In the genomic region with DNA sequence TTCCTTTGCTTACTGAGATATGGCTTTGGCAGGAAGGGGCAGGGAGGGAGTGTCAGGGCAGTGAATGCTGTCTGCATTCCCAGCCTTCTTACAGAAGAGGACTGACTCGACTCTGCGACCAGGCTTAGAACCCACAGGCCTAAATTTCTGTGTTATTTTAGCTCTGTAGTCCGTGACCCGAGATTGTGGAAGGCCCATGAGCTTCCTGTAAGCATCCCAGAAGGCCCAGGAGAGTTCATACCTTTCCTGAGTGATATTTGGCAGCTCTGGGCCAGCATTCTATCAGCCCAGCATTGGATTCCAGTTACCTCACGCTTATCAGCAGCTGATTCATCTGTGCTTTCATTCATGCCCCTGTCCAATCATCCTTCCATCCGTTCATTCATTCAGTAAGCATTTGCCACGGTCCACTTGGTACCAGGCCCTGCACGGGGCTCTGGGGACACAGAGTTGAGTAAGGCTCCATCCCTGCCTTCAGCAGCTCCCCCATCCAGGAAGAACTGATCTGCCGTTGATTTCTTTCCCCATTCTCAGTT, we compare ENCODE assay signal across 9 cellular contexts. TPM values are rescaled to one million over a fixed set of nuclear protein-coding genes. Genes with fewer than 3 reads are reported as not detected.
DNase-seq lines count a peak whose midpoint lies in the region; ATAC-seq, FAIRE-seq and TF ChIP-seq lines count a peak whose summit lies in the region.
"Had no signal": no experiment of that assay in that cellular context is flagged by ENCODE, and none has a peak within 500 bp of the region (broad histone marks: within the 10 kb centered on the region; RNA-seq: fewer than 3 reads in every experiment).

No MANE protein-coding gene starts in this region.

- DNase-seq in GM12891 (ENCODE audit: insufficient read length, low spot score) (no peak), T1000 (lab: John Stamatoyannopoulos, UW) (peak; percentile 55), heart left ventricle (no peak), spleen (no peak), NCI-H2029 treated with DMSO at 0.1 percent for 48 hours (lab: John Stamatoyannopoulos, UW) (no peak), globus pallidus (ENCODE audit: low spot score) (no peak), colonic mucosa (no peak)
- DNase-seq: NCI-H524 had no signal

- TF ChIP-seq POLR2A in GM12891 (IDR thresholded peaks at IDR 0.05; ENCODE audit: low read depth, low read length) (no peak), heart left ventricle (IDR thresholded peaks at IDR 0.05) (no peak), spleen (IDR thresholded peaks at IDR 0.05) (no peak)

- FAIRE-seq in GM12891 (lab: Jason Lieb, UNC) = no peak

- H3K36me3 ChIP-seq in heart left ventricle (peaks cover 0 to 41% (median 24%) of the 10 kb centered on the region in 9 donors), spleen (peaks cover 0 to 70% (median 42%) of the 10 kb centered on the region in 6 donors), colonic mucosa (no peaks in the 10 kb centered on the region)

- WGBS in heart left ventricle, 4 donors = 41 to 50% (median 44%) methylated on average over 7 to 9 of the region's 9 CpGs
- WGBS in spleen, 5 donors = 42 to 56% (median 49%) methylated on average over 7 to 9 of the region's 9 CpGs

- intact Hi-C loops in heart left ventricle (cut with DNase I) (loop anchor here in 7 of 10 donors (5.0 to 10.0 kb wide), 6 partner anchors 154 to 466 kb away; a partner anchor contains a TSS), spleen (cut with DNase I; ENCODE audit: low total_unique reads) (loop anchor here (2.0 kb wide), 1 partner anchor 216 kb away; no protein-coding TSS in a partner anchor), colonic mucosa (cut with DNase I) (loop anchor here (10.0 kb wide), 1 partner anchor 466 kb away; no protein-coding TSS in a partner anchor)

- no peak for TF ChIP-seq CTCF in heart left ventricle (IDR thresholded peaks at IDR 0.05)
- TF ChIP-seq CTCF in spleen (IDR thresholded peaks at IDR 0.05 in 8 of 11, conservative IDR thresholded peaks at IDR 0.05 in 3 of 11) = no peak
- TF ChIP-seq CTCF in colonic mucosa (IDR thresholded peaks at IDR 0.05) = no peak

- H3K27me3 ChIP-seq in heart left ventricle (no peaks in the 10 kb centered on the region), spleen (replicated peaks in 1 of 7) (no peaks in the 10 kb centered on the region), colonic mucosa (no peaks in the 10 kb centered on the region)

- H3K9me3 ChIP-seq in heart left ventricle (no peaks in the 10 kb centered on the region), spleen (no peaks in the 10 kb centered on the region), colonic mucosa (no peaks in the 10 kb centered on the region)

- ATAC-seq in heart left ventricle (peak in 3 of 4 donors; percentile 55 to 71 (median 65)), HG03196 (IDR thresholded peaks at IDR 0.05; ENCODE audit: unreplicated experiment) (no peak)

- H3K27ac ChIP-seq in heart left ventricle (peak overlapping the region in 11 of 12 donors; percentile 58 to 80 (median 72)), spleen (peak overlapping the region in 7 of 8 donors; percentile 17 to 82 (median 70)), colonic mucosa (no peak overlapping the region)

- H3K4me3 ChIP-seq in heart left ventricle = no peak overlapping the region
- no peak overlapping the region for H3K4me3 ChIP-seq in spleen
- no peak overlapping the region for H3K4me3 ChIP-seq in colonic mucosa

- H3K4me1 ChIP-seq in heart left ventricle = peaks cover 0 to 25% (median 18%) of the 10 kb centered on the region in 12 donors
- H3K4me1 ChIP-seq in spleen = peaks cover 3 to 29% (median 23%) of the 10 kb centered on the region in 6 donors
- H3K4me1 ChIP-seq in colonic mucosa = no peaks in the 10 kb centered on the region

- H3K9ac ChIP-seq in colonic mucosa (ENCODE audit: low read depth in 2 of 2, low read length in 2 of 2) = no peak overlapping the region

TF ChIP-seq in GM12891, 5 proteins besides CTCF, POLR2A, EP300 and RAD21:
- TF ChIP-seq PAX5 (IDR thresholded peaks at IDR 0.05; ENCODE audit: insufficient read depth, low read length, severe bottlenecking) (peak; percentile 29), TAF1 (IDR thresholded peaks at IDR 0.05; ENCODE audit: low read depth, low read length) (no peak)

RNA-seq across cellular contexts. Expression of a gene that starts 28.2 kb away (rescaled TPM):
- 64.5 TPM for polyA plus RNA-seq in GM12891 (2012; ENCODE audit: low read depth, missing spikeins)
- total RNA-seq in heart left ventricle = 10 to 100 TPM; 19.8 to 36.7 (median 29.5) TPM
- 10 to 100 TPM; 50.3 to 79.5 TPM for polyA plus RNA-seq in heart left ventricle
- total RNA-seq in spleen = 10 to 100 TPM; 10.6 to 36.8 (median 16.9) TPM
- polyA plus RNA-seq in spleen = 10 to 100 TPM; 31.0 to 56.4 (median 46.4) TPM
- total RNA-seq in colonic mucosa = 10 to 100 TPM; 26.6 to 50.6 TPM

RNA-seq across cellular contexts. Expression of a gene that starts 52.5 kb away (rescaled TPM):
- 228 TPM for polyA plus RNA-seq in GM12891 (2012; ENCODE audit: low read depth, missing spikeins)
- total RNA-seq in heart left ventricle (100 to 1,000 TPM; 127 to 225 (median 196) TPM), spleen (100 to 1,000 TPM; 185 to 221 (median 208) TPM), colonic mucosa (100 to 1,000 TPM; 194 to 218 TPM)
- polyA plus RNA-seq in heart left ventricle (100 to 1,000 TPM; 238 to 242 TPM), spleen (100 to 1,000 TPM; 213 to 314 (median 298) TPM)
